Comparison of ENCODE assay signal across 17 cellular contexts in the genomic region with DNA sequence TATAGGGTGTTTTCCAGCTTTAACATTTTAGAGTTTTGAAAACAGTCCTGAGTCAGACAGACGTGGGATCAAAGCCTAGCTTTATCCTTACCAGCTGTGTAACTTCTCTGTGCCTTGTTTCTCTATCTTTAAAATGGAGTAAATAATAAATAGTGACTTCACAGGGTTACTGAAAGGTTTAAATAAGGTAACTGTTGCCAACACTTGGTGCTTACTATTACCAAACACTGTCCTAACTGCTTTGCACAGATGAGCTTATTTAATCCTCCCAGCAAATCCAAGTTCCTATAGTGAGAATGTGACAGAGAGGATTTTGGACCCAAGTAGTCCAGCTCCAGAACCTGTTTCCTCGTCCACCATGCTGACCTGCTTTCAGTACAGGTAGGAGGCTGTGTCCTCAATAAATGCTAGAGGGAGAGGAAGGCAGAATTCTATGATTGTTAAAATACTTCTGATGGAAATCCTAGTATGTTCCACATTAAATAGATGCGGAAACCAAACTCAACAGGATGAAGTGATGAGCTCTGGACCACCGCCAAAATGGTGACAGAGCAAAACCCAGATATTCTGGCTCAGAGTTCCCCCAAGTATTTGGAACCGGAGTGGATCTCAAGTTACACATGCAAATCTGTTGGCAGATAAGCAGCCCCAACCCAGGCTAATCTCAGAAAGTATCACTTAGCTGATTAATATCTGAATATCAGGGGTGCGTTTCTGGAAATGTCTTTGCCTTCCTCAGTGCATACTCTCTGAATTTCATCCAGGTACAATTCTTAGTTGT. TPM values are rescaled to one million over a fixed set of nuclear protein-coding genes. Genes with fewer than 3 reads are reported as not detected.
DNase-seq lines count a peak whose midpoint lies in the region; ATAC-seq and TF ChIP-seq lines count a peak whose summit lies in the region.
"Had no signal": no experiment of that assay in that cellular context is flagged by ENCODE, and none has a peak within 500 bp of the region (broad histone marks: within the 10 kb centered on the region; RNA-seq: fewer than 3 reads in every experiment).

No MANE protein-coding gene starts in this region.

- H3K4me1 ChIP-seq in mesenchymal stem cell (ENCODE audit: control insufficient read depth, insufficient read depth, low read depth, low read length), result no peaks in the 10 kb centered on the region
- H3K4me1 ChIP-seq: BE2C, tibial artery had no signal

- no peak for TF ChIP-seq CTCF in cardiac fibroblast (IDR thresholded peaks at IDR 0.05; ENCODE audit: low read depth, low read length)

- H2AK5ac ChIP-seq in mesenchymal stem cell (ENCODE audit: low read length, severe bottlenecking), result no peak overlapping the region

- H3K36me3 ChIP-seq in mesenchymal stem cell (ENCODE audit: control insufficient read depth in 1 of 2, insufficient read depth in 2 of 2, low read depth in 1 of 2, low read length in 2 of 2), result no peaks in the 10 kb centered on the region
- H3K36me3 ChIP-seq: BE2C, tibial artery had no signal

- H3K9me3 ChIP-seq in mesenchymal stem cell (ENCODE audit: control insufficient read depth, low read length), result no peaks in the 10 kb centered on the region
- H3K9me3 ChIP-seq: BE2C, tibial artery had no signal

- H4K91ac ChIP-seq in mesenchymal stem cell (ENCODE audit: low read length), result no peak overlapping the region

- no peak overlapping the region for H3K14ac ChIP-seq in mesenchymal stem cell (ENCODE audit: low read length in 2 of 2)

- DNase-seq in EH (ENCODE audit: low read depth), result peak; percentile 49
- peak; percentile 71 for DNase-seq in NCI-H2171 (lab: John Stamatoyannopoulos, UW)
- peak; percentile 40 to 46 for DNase-seq in cardiac fibroblast (ENCODE audit: low read depth in 2 of 2)
- no peak for DNase-seq in mesenchymal stem cell
- no peak for DNase-seq in globus pallidus (ENCODE audit: low spot score)
- no peak for DNase-seq in stimulated activated CD4-positive, alpha-beta T cell treated with anti-CD3 and anti-CD28 coated beads, Interleukin-2, amount 100 ng/mL, for 24 hours
- DNase-seq: activated CD4-positive, alpha-beta T cell treated with anti-CD3 and anti-CD28 coated beads, Interleukin-2, amount 10 ng/mL, durations not matched to agents 7 days and 5 days; activated naive CD4-positive, alpha-beta T cell; BE2C; Calu3; erythroblast; HFFc6; MV-4-11; NCI-H2107 had no signal

- H2AFZ ChIP-seq in mesenchymal stem cell (ENCODE audit: low read depth, low read length), result no peak overlapping the region

- WGBS in mesenchymal stem cell, result 93% methylated on average over 5 of the region's 6 CpGs

- H3K27me3 ChIP-seq in mesenchymal stem cell (ENCODE audit: control insufficient read depth in 1 of 2, insufficient read depth in 1 of 2, low read length in 2 of 2), result peaks cover 6 to 39% of the 10 kb centered on the region in 2 experiments
- H3K27me3 ChIP-seq: BE2C had no signal

- no peaks in the 10 kb centered on the region for H3K79me1 ChIP-seq in mesenchymal stem cell (replicated peaks; ENCODE audit: low read length, poor library complexity, severe bottlenecking)

- H3K4me3 ChIP-seq in cardiac fibroblast (replicated peaks in 1 of 2; ENCODE audit: low read depth in 2 of 2, low read length in 2 of 2) (no peak overlapping the region), mesenchymal stem cell (ENCODE audit: insufficient read depth in 1 of 2, low read depth in 1 of 2, low read length in 2 of 2) (no peak overlapping the region)
- H3K4me3 ChIP-seq: tibial artery had no signal

- no peak overlapping the region for H3K4ac ChIP-seq in mesenchymal stem cell (ENCODE audit: low read depth in 1 of 2, low read length in 2 of 2)

- H2BK15ac ChIP-seq in mesenchymal stem cell (ENCODE audit: low read depth, poor library complexity, severe bottlenecking), result no peak overlapping the region

- H3K18ac ChIP-seq in mesenchymal stem cell (ENCODE audit: low read depth in 1 of 2, low read length in 2 of 2), result no peak overlapping the region

- H3K4me2 ChIP-seq in mesenchymal stem cell (ENCODE audit: low read length, poor library complexity, severe bottlenecking), result no peak overlapping the region

- H3K9ac ChIP-seq in mesenchymal stem cell (ENCODE audit: low read length), result peak overlapping the region; percentile 35

- no peak overlapping the region for H2BK12ac ChIP-seq in mesenchymal stem cell (ENCODE audit: low read length in 2 of 2)

- H2BK5ac ChIP-seq in mesenchymal stem cell (ENCODE audit: low read depth, low read length, poor library complexity, severe bottlenecking), result no peak overlapping the region

- ATAC-seq in HG03280 (IDR thresholded peaks at IDR 0.05; ENCODE audit: unreplicated experiment) (no peak), HG02884 (IDR thresholded peaks at IDR 0.05; ENCODE audit: unreplicated experiment) (no peak)

- no peak overlapping the region for H4K8ac ChIP-seq in mesenchymal stem cell (ENCODE audit: low read length)

- no peak overlapping the region for H3K27ac ChIP-seq in mesenchymal stem cell (ENCODE audit: low read length, poor library complexity, severe bottlenecking)
- H3K27ac ChIP-seq: tibial artery had no signal

- H2BK120ac ChIP-seq in mesenchymal stem cell (ENCODE audit: low read depth, low read length), result no peak overlapping the region

- no peak overlapping the region for H3K23ac ChIP-seq in mesenchymal stem cell (ENCODE audit: low read length in 2 of 2)

RNA-seq across cellular contexts. Expression of a gene that starts 17.6 kb away (rescaled TPM):
- 0.19 TPM for polyA plus RNA-seq in mesenchymal stem cell (2013, experiment 1 of 2)
- polyA plus RNA-seq in mesenchymal stem cell (2013, experiment 2 of 2), result 0.21 TPM

Comparison
In these comparisons a context has a peak if more than half of its experiments do, and no peak if none do; other contexts are left out.
1. DNase-seq: peak in EH (single experiment), NCI-H2171 (single experiment) and cardiac fibroblast (2 of 2); none in mesenchymal stem cell (single experiment), globus pallidus (single experiment) and stimulated activated CD4-positive, alpha-beta T cell treated with anti-CD3 and anti-CD28 coated beads, Interleukin-2, amount 100 ng/mL, for 24 hours (0 of 2).